8 cellular contexts compared by ENCODE assay signal in genomic region chr2:84897773-84898172, GRCh38. TPM values are rescaled to one million over a fixed set of nuclear protein-coding genes. Genes with fewer than 3 reads are reported as not detected.
DNase-seq lines count a peak whose midpoint lies in the region; ATAC-seq and TF ChIP-seq lines count a peak whose summit lies in the region.

No MANE protein-coding gene starts in this region.

- TF ChIP-seq CTCF in fibroblast of lung (conservative IDR thresholded peaks at IDR 0.05 in 1 of 2, IDR thresholded peaks at IDR 0.05 in 1 of 2; ENCODE audit: low read depth in 1 of 2, low read length in 2 of 2) (no peak), stomach (IDR thresholded peaks at IDR 0.05) (no peak)

- H3K27ac ChIP-seq in fibroblast of lung (ENCODE audit: insufficient read depth, low read length), result peak overlapping the region; percentile 19
- peak overlapping the region in 4 of 5 donors; percentile 64 to 70 (median 70) for H3K27ac ChIP-seq in stomach

- no peak overlapping the region for H2AFZ ChIP-seq in fibroblast of lung (ENCODE audit: low read length)

- TF ChIP-seq POLR2A in stomach (IDR thresholded peaks at IDR 0.05), result no peak

- peaks cover 11% of the 10 kb centered on the region for H3K4me1 ChIP-seq in fibroblast of lung (ENCODE audit: control insufficient read depth, extremely low read depth, insufficient read depth, low read length)
- peaks cover 11 to 35% (median 21%) of the 10 kb centered on the region in 4 donors for H3K4me1 ChIP-seq in stomach

- peak overlapping the region; percentile 13 for H3K4me2 ChIP-seq in fibroblast of lung (ENCODE audit: extremely low read depth, insufficient read depth, low read length)

- peak; percentile 25 for ATAC-seq in SK-N-SH treated with all-trans-retinoic acid at 6 μM for 48 hours
- ATAC-seq in HG03439 (IDR thresholded peaks at IDR 0.05; ENCODE audit: unreplicated experiment), result no peak
- no peak for ATAC-seq in HG02852 (IDR thresholded peaks at IDR 0.05; ENCODE audit: unreplicated experiment)

- H3K36me3 ChIP-seq in fibroblast of lung (ENCODE audit: control insufficient read depth, insufficient read depth, low read length) (no peaks in the 10 kb centered on the region), stomach (no peaks in the 10 kb centered on the region)

- H3K4me3 ChIP-seq in fibroblast of lung (replicated peaks in 1 of 4; ENCODE audit: control extremely low read depth in 1 of 4, insufficient read depth in 1 of 4, low read depth in 3 of 4, low read length in 4 of 4) (no peak overlapping the region), stomach (no peak overlapping the region)

- no peaks in the 10 kb centered on the region for H3K27me3 ChIP-seq in fibroblast of lung (ENCODE audit: control insufficient read depth, insufficient read depth, low read length)
- no peaks in the 10 kb centered on the region for H3K27me3 ChIP-seq in stomach

- H3K9me3 ChIP-seq in fibroblast of lung (ENCODE audit: control insufficient read depth, insufficient read depth, low read depth, low read length) (no peaks in the 10 kb centered on the region), stomach (no peaks in the 10 kb centered on the region)

- WGBS in stomach, 5 donors, result 55 to 76% (median 70%) methylated on average over 1 of the region's 1 CpG

- peak; percentile 25 for DNase-seq in activated CD8-positive, alpha-beta memory T cell treated with anti-CD3 and anti-CD28 coated beads, Interleukin-2, amount 50 U/mL, for 48 hours
- DNase-seq in activated CD8-positive, alpha-beta memory T cell treated with anti-CD3 and anti-CD28 coated beads, Interleukin-2, amount 50 U/mL, for 4 hours, result no peak
- DNase-seq in fibroblast of lung (ENCODE audit: low read depth in 2 of 2) (no peak), stomach (no peak), mesenteric fat pad (ENCODE audit: low spot score) (no peak)

- H4K20me1 ChIP-seq in fibroblast of lung (ENCODE audit: control insufficient read depth, extremely low read depth, insufficient read depth, low read length), result no peaks in the 10 kb centered on the region

- H3K9ac ChIP-seq in fibroblast of lung (ENCODE audit: insufficient read depth, low read length), result no peak overlapping the region

- no peaks in the 10 kb centered on the region for H3K79me2 ChIP-seq in fibroblast of lung (ENCODE audit: control insufficient read depth, insufficient read depth, low read length)

- intact Hi-C loops in stomach (cut with DNase I; ENCODE audit: low total_unique reads), result no loop called here

- no peak for TF ChIP-seq EP300 in stomach (IDR thresholded peaks at IDR 0.05)

TF ChIP-seq in SK-N-SH treated with all-trans-retinoic acid at 6 μM for 48 hours, 23 proteins besides CTCF, POLR2A, EP300 and RAD21 (continues in another document):
- no peak for TF ChIP-seq TCF4 (CRISPR knock-in tag; IDR thresholded peaks at IDR 0.05; ENCODE audit: borderline replicate concordance)
- TF ChIP-seq SNAI2 (CRISPR knock-in tag; IDR thresholded peaks at IDR 0.05), result no peak
- no peak for TF ChIP-seq CSRNP3 (CRISPR knock-in tag; IDR thresholded peaks at IDR 0.05)
- TF ChIP-seq ZNF8 (CRISPR knock-in tag; IDR thresholded peaks at IDR 0.05), result no peak
- TF ChIP-seq GLIS3 (CRISPR knock-in tag; IDR thresholded peaks at IDR 0.05), result no peak
- TF ChIP-seq PPARA (CRISPR knock-in tag; IDR thresholded peaks at IDR 0.05; ENCODE audit: borderline replicate concordance), result no peak
- TF ChIP-seq CSDC2 (CRISPR knock-in tag; IDR thresholded peaks at IDR 0.05), result no peak
- TF ChIP-seq TSHZ2 (CRISPR knock-in tag; IDR thresholded peaks at IDR 0.05), result no peak
- no peak for TF ChIP-seq ISL1 (CRISPR knock-in tag; IDR thresholded peaks at IDR 0.05)
- TF ChIP-seq BACH2 (CRISPR knock-in tag; IDR thresholded peaks at IDR 0.05; ENCODE audit: borderline replicate concordance), result no peak
- no peak for TF ChIP-seq ZC3H10 (CRISPR knock-in tag; IDR thresholded peaks at IDR 0.05)
- no peak for TF ChIP-seq ZFP30 (CRISPR knock-in tag; IDR thresholded peaks at IDR 0.05)
- no peak for TF ChIP-seq PATZ1 (CRISPR knock-in tag; IDR thresholded peaks at IDR 0.05; ENCODE audit: borderline replicate concordance)
- TF ChIP-seq RARB (CRISPR knock-in tag; IDR thresholded peaks at IDR 0.05), result no peak
- no peak for TF ChIP-seq ARNTL (CRISPR knock-in tag; IDR thresholded peaks at IDR 0.05; ENCODE audit: borderline replicate concordance, low read depth)
- no peak for TF ChIP-seq ZFP3 (CRISPR knock-in tag; IDR thresholded peaks at IDR 0.05)
- no peak for TF ChIP-seq TOX (CRISPR knock-in tag; IDR thresholded peaks at IDR 0.05; ENCODE audit: borderline replicate concordance)
- TF ChIP-seq ZNF70 (CRISPR knock-in tag; IDR thresholded peaks at IDR 0.05), result no peak

RNA-seq across cellular contexts. Expression of gene TMSB10, which starts 7.7 kb away (rescaled TPM):
- total RNA-seq in fibroblast of lung (8,130 and 10,208 TPM in 2 replicates), stomach (1,000 to 10,000 TPM in 3 of 5 donors, 100 to 1,000 TPM in 2; 504 to 5,821 (median 1,954) TPM), mesenteric fat pad (1,485 TPM)
- polyA plus RNA-seq in fibroblast of lung (7,414 and 10,645 TPM in 2 replicates), stomach (1,000 to 10,000 TPM; 1,773 to 3,520 (median 2,373) TPM)
- 9,984 and 10,031 TPM in 2 replicates for polyA plus RNA-seq in fibroblast of lung (2012)
- 1,198 and 1,308 TPM in 2 replicates for polyA minus RNA-seq in fibroblast of lung (ENCODE audit: low replicate concordance)

RNA-seq across cellular contexts. Expression of gene TRABD2A, which starts 16.9 kb away (rescaled TPM):
- 10.8 and 14.4 TPM in 2 replicates for total RNA-seq in fibroblast of lung
- 4.4 and 9.8 TPM in 2 replicates for polyA plus RNA-seq in fibroblast of lung
- 3.6 and 8.7 TPM in 2 replicates for polyA plus RNA-seq in fibroblast of lung (2012)
- 1.8 and 30.6 TPM in 2 replicates for polyA minus RNA-seq in fibroblast of lung (ENCODE audit: low replicate concordance)
- 100 to 1,000 TPM in 1 of 5 donors, 10 to 100 TPM in 1, 1 to 10 TPM in 1, under 1 TPM in 2; 0.29 to 109 (median 1.3) TPM for total RNA-seq in stomach
- polyA plus RNA-seq in stomach, result under 1 TPM in 2 of 3 donors, not detected in 1; 0.48 to 0.50 TPM
- total RNA-seq in mesenteric fat pad, result 6.3 TPM
